8 cellular contexts compared by ENCODE assay signal in the genomic region with DNA sequence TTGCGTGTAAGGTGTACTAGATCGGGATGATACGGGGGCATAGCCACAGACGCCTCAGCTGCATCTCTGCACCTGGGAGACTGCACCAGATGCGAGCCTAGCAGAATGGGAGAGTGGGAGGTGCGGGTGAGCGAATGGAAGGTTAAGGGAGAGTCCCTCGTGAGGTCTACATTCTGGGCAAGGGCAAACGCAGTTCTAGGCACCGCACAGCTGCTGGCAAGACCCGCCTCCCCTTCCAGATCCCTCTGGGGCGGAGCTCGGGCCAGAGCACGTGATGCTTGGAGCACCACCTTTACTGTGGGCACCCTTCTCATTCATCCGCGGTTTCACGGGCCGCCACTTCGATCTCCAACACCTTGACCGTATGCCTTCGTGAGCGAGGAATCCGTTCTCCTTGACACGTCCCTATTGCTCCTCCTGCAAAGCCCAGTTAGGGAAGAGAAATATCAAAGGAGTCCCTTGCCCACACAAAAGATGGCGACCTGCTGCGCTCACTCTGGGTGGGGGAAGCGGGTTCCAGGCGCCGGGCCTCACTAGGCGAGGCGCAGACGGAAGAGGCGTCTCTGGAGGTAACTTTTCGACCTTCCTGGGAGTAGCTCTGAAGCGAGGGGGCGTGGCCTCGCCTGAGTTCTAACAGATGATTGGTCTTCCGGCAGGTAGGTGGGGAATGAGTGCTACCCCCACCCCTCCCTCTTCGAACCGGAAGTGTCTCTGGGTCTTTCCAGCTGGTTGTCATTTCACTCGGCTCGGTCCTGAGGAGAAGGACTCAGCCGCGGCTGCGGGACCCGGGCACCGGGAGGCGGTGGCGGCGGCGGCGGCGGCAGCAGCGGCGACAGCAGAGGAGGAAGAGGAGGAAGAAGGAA. TPM values are rescaled to one million over a fixed set of nuclear protein-coding genes. Genes with fewer than 3 reads are reported as not detected.
DNase-seq lines count a peak whose midpoint lies in the region; ATAC-seq lines count a peak whose summit lies in the region.

A gene (plus strand): TSS at position 740 of the 863 bp plus-strand sequence. CDS start 1,385 bp downstream, outside the sequence.

- H3K27ac Mint-ChIP-seq in activated naive CD4-positive, alpha-beta T cell treated with anti-CD3 and anti-CD28 coated beads, Interleukin-2, amount 50 U/mL, for 72 hours: peak within 1 kb of the TSS; percentile 94 to 100

- DNase-seq in NCI-H1092 treated with DMSO at 0.1 percent for 48 hours (lab: John Stamatoyannopoulos, UW) (peak; percentile 96), SKM-1 (lab: John Stamatoyannopoulos, UW; ENCODE audit: unreplicated experiment) (peak; percentile 96), glomerular endothelial cell (ENCODE audit: extremely low read depth, low read depth, low spot score) (peak; percentile 93), occipital lobe (lab: John Stamatoyannopoulos, UW) (peak; percentile 99)
- peak; percentile 92 to 98 for DNase-seq in activated naive CD4-positive, alpha-beta T cell treated with anti-CD3 and anti-CD28 coated beads, Interleukin-2, amount 50 U/mL, for 72 hours (ENCODE audit: low spot score in 2 of 2)

- peaks cover 17 to 34% of the 10 kb centered on the region in 2 donors for H3K9me3 Mint-ChIP-seq in activated naive CD4-positive, alpha-beta T cell treated with anti-CD3 and anti-CD28 coated beads, Interleukin-2, amount 50 U/mL, for 72 hours

- ATAC-seq in HG02610 (IDR thresholded peaks at IDR 0.05; ENCODE audit: unreplicated experiment): peak; percentile 94
- ATAC-seq in activated naive CD4-positive, alpha-beta T cell treated with anti-CD3 and anti-CD28 coated beads, Interleukin-2, amount 50 U/mL, for 72 hours: peak; percentile 95 to 97

- peaks cover 5 to 28% of the 10 kb centered on the region in 2 donors for H3K36me3 Mint-ChIP-seq in activated naive CD4-positive, alpha-beta T cell treated with anti-CD3 and anti-CD28 coated beads, Interleukin-2, amount 50 U/mL, for 72 hours

- peak within 1 kb of the TSS; percentile 86 for H3K4me3 ChIP-seq in GM08714 (ENCODE audit: low read length)

- H3K27ac ChIP-seq in temporal lobe (ENCODE audit: low read depth, low read length): peak within 1 kb of the TSS; percentile 79

RNA-seq across cellular contexts. Expression of the gene that starts here (rescaled TPM):
- 10 to 100 TPM; 11.8 to 25.0 TPM for total RNA-seq in activated naive CD4-positive, alpha-beta T cell treated with anti-CD3 and anti-CD28 coated beads, Interleukin-2, amount 50 U/mL, for 72 hours
- total RNA-seq in glomerular endothelial cell: 11.1 and 12.4 TPM in 2 replicates
- total RNA-seq in occipital lobe: 87.3 TPM
- 78.7 TPM for total RNA-seq in temporal lobe

Comparison
In these comparisons a context has a peak if more than half of its experiments do, and no peak if none do; other contexts are left out.
1. Peak in every context shown above with its lines: DNase-seq, ATAC-seq, H3K4me3 ChIP-seq and H3K27ac ChIP-seq.